14 cellular contexts compared by ENCODE assay signal in the genomic region with DNA sequence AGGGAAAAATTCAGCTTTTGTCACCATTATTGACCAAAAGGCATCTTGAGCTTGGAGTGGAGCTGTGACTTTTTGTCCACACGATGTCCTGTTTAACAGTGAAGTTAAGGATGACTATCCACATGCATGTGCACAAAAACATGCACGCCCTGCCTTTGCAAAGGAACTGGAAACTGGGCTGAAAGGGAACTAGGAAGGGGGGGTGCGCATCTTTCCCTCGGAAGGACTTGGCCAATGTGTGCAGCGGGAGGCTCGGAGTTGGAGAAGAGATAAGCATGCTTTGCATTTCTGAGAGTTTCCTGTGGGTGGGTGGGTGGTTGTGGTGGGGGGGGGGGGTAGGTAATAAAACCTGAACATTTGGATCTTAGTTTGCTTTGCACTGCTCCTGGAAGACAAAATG. TPM values are rescaled to one million over a fixed set of nuclear protein-coding genes. Genes with fewer than 3 reads are reported as not detected.
A peak's percentile ranks its signal among the peaks of the same experiment; 100 is the strongest.
DNase-seq lines count a peak whose midpoint lies in the region; ATAC-seq and TF ChIP-seq lines count a peak whose summit lies in the region.
"Had no signal": no experiment of that assay in that cellular context is flagged by ENCODE, and none has a peak within 500 bp of the region (broad histone marks: within the 10 kb centered on the region; RNA-seq: fewer than 3 reads in every experiment).

No MANE protein-coding gene starts in this region.

- ATAC-seq in Panc1 = no peak

- no peak overlapping the region for H3K4me3 Mint-ChIP-seq in CD4-positive, alpha-beta memory T cell
- H3K4me3 Mint-ChIP-seq: activated T-cell treated with anti-CD3 and anti-CD28 coated beads, Interleukin-2, amount 50 U/mL, for 24 hours; brain; memory B cell had no signal

- no peak for TF ChIP-seq EP300 in sigmoid colon (IDR thresholded peaks at IDR 0.05)

- in situ Hi-C loops in Panc1 (cut with HindIII; ENCODE audit: low pct_unique_long_range_greater_than_20kb, low sequenced_read_pairs) = no loop called here

- no peaks in the 10 kb centered on the region for H3K36me3 Mint-ChIP-seq in CD4-positive, alpha-beta memory T cell
- H3K36me3 Mint-ChIP-seq: brain, memory B cell had no signal

- BruUV-seq in Panc1 (replicated peaks; lab: Mats Ljungman, UMichigan) = no TSS peak

- H3K4me3 ChIP-seq in Panc1 (ENCODE audit: low read depth in 2 of 2, low read length in 2 of 2) (peak overlapping the region; percentile 36 to 38; a peak in 3 of 4 replicates), fibroblast of pulmonary artery (replicated peaks; ENCODE audit: low read depth, low read length) (peak overlapping the region; percentile 51), sigmoid colon (peak overlapping the region in 3 of 4 donors; percentile 36 to 42 (median 39))
- H3K4me3 ChIP-seq in CD4-positive, alpha-beta memory T cell (ENCODE audit: low read length in 2 of 2) = no peak overlapping the region

- TF ChIP-seq CTCF in Panc1 (IDR thresholded peaks at IDR 0.05) = no peak
- no peak for TF ChIP-seq CTCF in fibroblast of pulmonary artery (IDR thresholded peaks at IDR 0.05; ENCODE audit: low read length, missing control alignments)
- no peak for TF ChIP-seq CTCF in sigmoid colon (IDR thresholded peaks at IDR 0.05)

- POLR2A ChIA-PET in Panc1 (lab: Charles Lee) = no interaction called here
- POLR2A ChIA-PET in CD4-positive, alpha-beta memory T cell (lab: Charles Lee; ENCODE audit: partially characterized antibody) = no interaction called here

- no peak for TF ChIP-seq POLR2A in sigmoid colon (IDR thresholded peaks at IDR 0.05)

- H3K9me3 ChIP-seq in Panc1 (ENCODE audit: control insufficient read depth, insufficient read depth, low read depth, low read length) (no peaks in the 10 kb centered on the region), sigmoid colon (no peaks in the 10 kb centered on the region)
- no peaks in the 10 kb centered on the region for H3K9me3 ChIP-seq in CD4-positive, alpha-beta memory T cell (ENCODE audit: control insufficient read depth in 1 of 2, low read length in 2 of 2)

- H3K27ac ChIP-seq in Panc1 (ENCODE audit: low read length) (no peak overlapping the region), sigmoid colon (no peak overlapping the region)
- H3K27ac ChIP-seq in CD4-positive, alpha-beta memory T cell (ENCODE audit: low read depth, low read length) = no peak overlapping the region
- H3K27ac ChIP-seq: VCaP had no signal

- CTCF ChIA-PET in Panc1 (lab: Charles Lee) = no interaction called here
- CTCF ChIA-PET in CD4-positive, alpha-beta memory T cell (lab: Charles Lee; ENCODE audit: partially characterized antibody) = no interaction called here

- peaks cover 56% of the 10 kb centered on the region for H3K27me3 ChIP-seq in Panc1 (ENCODE audit: control insufficient read depth, insufficient read depth, low read length)
- peaks cover 20 to 98% (median 44%) of the 10 kb centered on the region in 3 donors for H3K27me3 ChIP-seq in sigmoid colon
- H3K27me3 ChIP-seq in CD4-positive, alpha-beta memory T cell (ENCODE audit: insufficient read depth, low read length) = peaks cover 17% of the 10 kb centered on the region

- H3K27ac Mint-ChIP-seq in CD4-positive, alpha-beta memory T cell = no peak overlapping the region
- H3K27ac Mint-ChIP-seq: activated T-cell treated with anti-CD3 and anti-CD28 coated beads, Interleukin-2, amount 50 U/mL, for 24 hours; memory B cell had no signal

- H3K9me3 Mint-ChIP-seq in CD4-positive, alpha-beta memory T cell = peaks cover 0 to 2% (median 0%) of the 10 kb centered on the region in 8 donors
- H3K9me3 Mint-ChIP-seq: activated T-cell treated with anti-CD3 and anti-CD28 coated beads, Interleukin-2, amount 50 U/mL, for 24 hours; memory B cell had no signal

- DNase-seq in GM03348 (ENCODE audit: low spot score) = peak; percentile 46
- DNase-seq in Panc1 (ENCODE audit: low read depth, low spot score) = no peak
- no peak for DNase-seq in fibroblast of pulmonary artery (ENCODE audit: low read depth)
- DNase-seq in sigmoid colon = no peak
- DNase-seq in NOMO-1 (lab: John Stamatoyannopoulos, UW; ENCODE audit: unreplicated experiment in 2 of 2) = no peak
- no peak for DNase-seq in LoVo (ENCODE audit: low spot score)
- DNase-seq in CD4-positive, alpha-beta memory T cell = no peak
- DNase-seq: activated T-cell treated with anti-CD3 and anti-CD28 coated beads, Interleukin-2, amount 50 U/mL, for 24 hours; DND-41; foreskin melanocyte; NCI-H187 treated with DMSO at 0.1 percent for 48 hours had no signal

- H3K36me3 ChIP-seq in Panc1 (ENCODE audit: control insufficient read depth, insufficient read depth, low read length) (no peaks in the 10 kb centered on the region), sigmoid colon (no peaks in the 10 kb centered on the region)
- H3K36me3 ChIP-seq in CD4-positive, alpha-beta memory T cell (ENCODE audit: insufficient read depth, low read length) = no peaks in the 10 kb centered on the region

- no peaks in the 10 kb centered on the region for H3K4me1 ChIP-seq in Panc1 (ENCODE audit: control insufficient read depth, insufficient read depth, low read length)
- peaks cover 0 to 22% (median 10%) of the 10 kb centered on the region in 4 donors for H3K4me1 ChIP-seq in sigmoid colon
- H3K4me1 ChIP-seq in CD4-positive, alpha-beta memory T cell (ENCODE audit: insufficient read depth, low read length) = no peaks in the 10 kb centered on the region

- peaks cover 30 to 31% of the 10 kb centered on the region in 2 donors for H3K27me3 Mint-ChIP-seq in CD4-positive, alpha-beta memory T cell

- intact Hi-C loops in Panc1 (cut with micrococcal nuclease; ENCODE audit: unreplicated experiment) = no loop called here
- intact Hi-C loops in sigmoid colon (cut with DNase I) = no loop called here
- intact Hi-C loops in CD4-positive, alpha-beta memory T cell (cut with micrococcal nuclease) = no loop called here

- H3K4me1 Mint-ChIP-seq in CD4-positive, alpha-beta memory T cell = peaks cover 0 to 5% (median under 1%) of the 10 kb centered on the region in 4 donors
- H3K4me1 Mint-ChIP-seq: memory B cell had no signal

- WGBS in sigmoid colon, 2 donors = 7 to 9% methylated on average over 6 of the region's 6 CpGs

RNA-seq across cellular contexts. Expression of a gene that starts 0.4 kb away (rescaled TPM):
- total RNA-seq in Panc1 (2021; ENCODE audit: unreplicated experiment) = 0.36 TPM
- 0.82 TPM for polyA plus RNA-seq in Panc1 (2012; ENCODE audit: insufficient read length)
- total RNA-seq in sigmoid colon = 1 to 10 TPM in 2 of 4 donors, under 1 TPM in 2; 0.66 to 3.3 (median 1.3) TPM
- polyA plus RNA-seq in sigmoid colon = 1 to 10 TPM in 2 of 3 donors, under 1 TPM in 1; under 0.01 to 1.8 (median 1.0) TPM
- not detected for total RNA-seq in CD4-positive, alpha-beta memory T cell
- not detected for polyA plus RNA-seq in CD4-positive, alpha-beta memory T cell

Comparison
In these comparisons a context has a peak if more than half of its experiments do, and no peak if none do; other contexts are left out.
1. H3K4me3 ChIP-seq: peak in Panc1 (2 of 2), fibroblast of pulmonary artery (single experiment) and sigmoid colon (3 of 4); none in CD4-positive, alpha-beta memory T cell (0 of 2).